In the genomic region with DNA sequence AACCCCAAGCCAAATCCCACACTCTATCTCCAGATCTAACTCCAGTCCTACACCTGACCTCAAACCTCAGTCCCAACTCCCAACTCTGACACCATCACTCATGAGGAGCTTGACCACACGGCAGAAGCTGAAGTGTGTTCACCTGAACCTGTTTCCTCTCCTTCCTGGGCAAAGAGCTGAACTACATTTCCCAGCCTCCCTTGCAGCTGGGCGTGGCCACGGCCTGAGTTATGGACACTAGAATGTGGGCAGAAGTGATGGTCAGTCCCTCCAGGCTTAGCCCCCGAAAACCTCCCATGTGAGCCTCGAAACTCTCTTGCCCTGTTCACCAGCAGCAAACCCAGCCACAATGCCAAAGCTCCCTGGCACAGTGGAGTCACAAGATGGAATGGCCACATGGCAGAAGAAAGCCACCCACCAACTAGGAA, we compare ENCODE assay signal across 2 cellular contexts.
TF ChIP-seq lines count a peak whose summit lies in the region.

No MANE protein-coding gene starts in this region.

TF ChIP-seq in HEK293, 187 proteins besides CTCF, POLR2A, EP300 and RAD21:
- TF ChIP-seq YY2 (tag by site-specific recombination; IDR thresholded peaks at IDR 0.05) (0 out of 2 replicates have a peak, but pooled peaks have one; percentile 30), ZBTB7A (tag by site-specific recombination; IDR thresholded peaks at IDR 0.05; ENCODE audit: low read depth) (no peak), ZFHX2 (tag by site-specific recombination; conservative IDR thresholded peaks at IDR 0.05) (0 out of 2 replicates have a peak, but pooled peaks have one; percentile 15), SP3 (tag by site-specific recombination; IDR thresholded peaks at IDR 0.05) (peak; percentile 89), KLF7 (tag by site-specific recombination; IDR thresholded peaks at IDR 0.05; ENCODE audit: borderline replicate concordance) (peak; percentile 71; the same call in 1 of the 2 replicates), KLF9 (tag by site-specific recombination; IDR thresholded peaks at IDR 0.05; ENCODE audit: low read depth) (peak; percentile 84), KLF1 (tag by site-specific recombination; IDR thresholded peaks at IDR 0.05) (peak; percentile 61; the same call in 1 of the 2 replicates), ZFP3 (tag by site-specific recombination; IDR thresholded peaks at IDR 0.05; ENCODE audit: low read depth) (no peak), ZNF623 (tag by site-specific recombination; IDR thresholded peaks at IDR 0.05) (no peak), KLF8 (tag by site-specific recombination; IDR thresholded peaks at IDR 0.05) (peak; percentile 53; the same call in 1 of the 2 replicates), ZNF335 (tag by site-specific recombination; conservative IDR thresholded peaks at IDR 0.05) (peak; percentile 90), ZNF214 (tag by site-specific recombination; IDR thresholded peaks at IDR 0.05; ENCODE audit: borderline replicate concordance) (no peak), ZNF76 (tag by site-specific recombination; IDR thresholded peaks at IDR 0.05; ENCODE audit: borderline replicate concordance, low read depth) (peak; percentile 35; the same call in 1 of the 2 replicates)

TF ChIP-seq in HepG2, 621 proteins besides CTCF, POLR2A, EP300 and RAD21 (continues in another document):
- peak; percentile 91 for TF ChIP-seq ZNF143 (CRISPR knock-in tag; IDR thresholded peaks at IDR 0.05)
- no peak for TF ChIP-seq ZBTB21 (CRISPR knock-in tag; IDR thresholded peaks at IDR 0.05)
- TF ChIP-seq ELF1 (CRISPR knock-in tag; IDR thresholded peaks at IDR 0.05): peak; percentile 42; the same call in 1 of the 2 replicates
- TF ChIP-seq, protein P1, sequence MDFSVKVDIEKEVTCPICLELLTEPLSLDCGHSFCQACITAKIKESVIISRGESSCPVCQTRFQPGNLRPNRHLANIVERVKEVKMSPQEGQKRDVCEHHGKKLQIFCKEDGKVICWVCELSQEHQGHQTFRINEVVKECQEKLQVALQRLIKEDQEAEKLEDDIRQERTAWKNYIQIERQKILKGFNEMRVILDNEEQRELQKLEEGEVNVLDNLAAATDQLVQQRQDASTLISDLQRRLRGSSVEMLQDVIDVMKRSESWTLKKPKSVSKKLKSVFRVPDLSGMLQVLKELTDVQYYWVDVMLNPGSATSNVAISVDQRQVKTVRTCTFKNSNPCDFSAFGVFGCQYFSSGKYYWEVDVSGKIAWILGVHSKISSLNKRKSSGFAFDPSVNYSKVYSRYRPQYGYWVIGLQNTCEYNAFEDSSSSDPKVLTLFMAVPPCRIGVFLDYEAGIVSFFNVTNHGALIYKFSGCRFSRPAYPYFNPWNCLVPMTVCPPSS (IDR thresholded peaks at IDR 0.05): no peak
- TF ChIP-seq, protein P2, sequence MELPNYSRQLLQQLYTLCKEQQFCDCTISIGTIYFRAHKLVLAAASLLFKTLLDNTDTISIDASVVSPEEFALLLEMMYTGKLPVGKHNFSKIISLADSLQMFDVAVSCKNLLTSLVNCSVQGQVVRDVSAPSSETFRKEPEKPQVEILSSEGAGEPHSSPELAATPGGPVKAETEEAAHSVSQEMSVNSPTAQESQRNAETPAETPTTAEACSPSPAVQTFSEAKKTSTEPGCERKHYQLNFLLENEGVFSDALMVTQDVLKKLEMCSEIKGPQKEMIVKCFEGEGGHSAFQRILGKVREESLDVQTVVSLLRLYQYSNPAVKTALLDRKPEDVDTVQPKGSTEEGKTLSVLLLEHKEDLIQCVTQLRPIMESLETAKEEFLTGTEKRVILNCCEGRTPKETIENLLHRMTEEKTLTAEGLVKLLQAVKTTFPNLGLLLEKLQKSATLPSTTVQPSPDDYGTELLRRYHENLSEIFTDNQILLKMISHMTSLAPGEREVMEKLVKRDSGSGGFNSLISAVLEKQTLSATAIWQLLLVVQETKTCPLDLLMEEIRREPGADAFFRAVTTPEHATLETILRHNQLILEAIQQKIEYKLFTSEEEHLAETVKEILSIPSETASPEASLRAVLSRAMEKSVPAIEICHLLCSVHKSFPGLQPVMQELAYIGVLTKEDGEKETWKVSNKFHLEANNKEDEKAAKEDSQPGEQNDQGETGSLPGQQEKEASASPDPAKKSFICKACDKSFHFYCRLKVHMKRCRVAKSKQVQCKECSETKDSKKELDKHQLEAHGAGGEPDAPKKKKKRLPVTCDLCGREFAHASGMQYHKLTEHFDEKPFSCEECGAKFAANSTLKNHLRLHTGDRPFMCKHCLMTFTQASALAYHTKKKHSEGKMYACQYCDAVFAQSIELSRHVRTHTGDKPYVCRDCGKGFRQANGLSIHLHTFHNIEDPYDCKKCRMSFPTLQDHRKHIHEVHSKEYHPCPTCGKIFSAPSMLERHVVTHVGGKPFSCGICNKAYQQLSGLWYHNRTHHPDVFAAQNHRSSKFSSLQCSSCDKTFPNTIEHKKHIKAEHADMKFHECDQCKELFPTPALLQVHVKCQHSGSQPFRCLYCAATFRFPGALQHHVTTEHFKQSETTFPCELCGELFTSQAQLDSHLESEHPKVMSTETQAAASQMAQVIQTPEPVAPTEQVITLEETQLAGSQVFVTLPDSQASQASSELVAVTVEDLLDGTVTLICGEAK (IDR thresholded peaks at IDR 0.05): no peak
- TF ChIP-seq, protein P2 (CRISPR knock-in tag; IDR thresholded peaks at IDR 0.05): no peak
- TF ChIP-seq RARA (CRISPR knock-in tag; IDR thresholded peaks at IDR 0.05): no peak
- TF ChIP-seq, protein P3, sequence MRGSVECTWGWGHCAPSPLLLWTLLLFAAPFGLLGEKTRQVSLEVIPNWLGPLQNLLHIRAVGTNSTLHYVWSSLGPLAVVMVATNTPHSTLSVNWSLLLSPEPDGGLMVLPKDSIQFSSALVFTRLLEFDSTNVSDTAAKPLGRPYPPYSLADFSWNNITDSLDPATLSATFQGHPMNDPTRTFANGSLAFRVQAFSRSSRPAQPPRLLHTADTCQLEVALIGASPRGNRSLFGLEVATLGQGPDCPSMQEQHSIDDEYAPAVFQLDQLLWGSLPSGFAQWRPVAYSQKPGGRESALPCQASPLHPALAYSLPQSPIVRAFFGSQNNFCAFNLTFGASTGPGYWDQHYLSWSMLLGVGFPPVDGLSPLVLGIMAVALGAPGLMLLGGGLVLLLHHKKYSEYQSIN (CRISPR knock-in tag; IDR thresholded peaks at IDR 0.05; ENCODE audit: borderline replicate concordance): no peak
- no peak for TF ChIP-seq KLF11 (CRISPR knock-in tag; IDR thresholded peaks at IDR 0.05)
- TF ChIP-seq GABPB1 (CRISPR knock-in tag; IDR thresholded peaks at IDR 0.05): peak; percentile 37; the same call in 1 of the 2 replicates
- TF ChIP-seq ZNF781 (CRISPR knock-in tag; IDR thresholded peaks at IDR 0.05; ENCODE audit: borderline replicate concordance, not compliant biosample characterization): no peak
- TF ChIP-seq ZNF75D (CRISPR knock-in tag; IDR thresholded peaks at IDR 0.05; ENCODE audit: borderline replicate concordance): no peak
- no peak for TF ChIP-seq ATM (IDR thresholded peaks at IDR 0.05; ENCODE audit: borderline replicate concordance)
- TF ChIP-seq, protein P4, sequence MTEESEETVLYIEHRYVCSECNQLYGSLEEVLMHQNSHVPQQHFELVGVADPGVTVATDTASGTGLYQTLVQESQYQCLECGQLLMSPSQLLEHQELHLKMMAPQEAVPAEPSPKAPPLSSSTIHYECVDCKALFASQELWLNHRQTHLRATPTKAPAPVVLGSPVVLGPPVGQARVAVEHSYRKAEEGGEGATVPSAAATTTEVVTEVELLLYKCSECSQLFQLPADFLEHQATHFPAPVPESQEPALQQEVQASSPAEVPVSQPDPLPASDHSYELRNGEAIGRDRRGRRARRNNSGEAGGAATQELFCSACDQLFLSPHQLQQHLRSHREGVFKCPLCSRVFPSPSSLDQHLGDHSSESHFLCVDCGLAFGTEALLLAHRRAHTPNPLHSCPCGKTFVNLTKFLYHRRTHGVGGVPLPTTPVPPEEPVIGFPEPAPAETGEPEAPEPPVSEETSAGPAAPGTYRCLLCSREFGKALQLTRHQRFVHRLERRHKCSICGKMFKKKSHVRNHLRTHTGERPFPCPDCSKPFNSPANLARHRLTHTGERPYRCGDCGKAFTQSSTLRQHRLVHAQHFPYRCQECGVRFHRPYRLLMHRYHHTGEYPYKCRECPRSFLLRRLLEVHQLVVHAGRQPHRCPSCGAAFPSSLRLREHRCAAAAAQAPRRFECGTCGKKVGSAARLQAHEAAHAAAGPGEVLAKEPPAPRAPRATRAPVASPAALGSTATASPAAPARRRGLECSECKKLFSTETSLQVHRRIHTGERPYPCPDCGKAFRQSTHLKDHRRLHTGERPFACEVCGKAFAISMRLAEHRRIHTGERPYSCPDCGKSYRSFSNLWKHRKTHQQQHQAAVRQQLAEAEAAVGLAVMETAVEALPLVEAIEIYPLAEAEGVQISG (CRISPR knock-in tag; IDR thresholded peaks at IDR 0.05): 0 out of 2 replicates have a peak, but pooled peaks have one; percentile 22
- no peak for TF ChIP-seq ZNF749 (CRISPR knock-in tag; IDR thresholded peaks at IDR 0.05; ENCODE audit: borderline replicate concordance)
- peak; percentile 70 for TF ChIP-seq HCFC1 (IDR thresholded peaks at IDR 0.05; ENCODE audit: low read depth, low read length)
- no peak for TF ChIP-seq SKI (IDR thresholded peaks at IDR 0.05; ENCODE audit: partially characterized antibody)
- no peak for TF ChIP-seq ZNF292 (CRISPR knock-in tag; IDR thresholded peaks at IDR 0.05; ENCODE audit: borderline replicate concordance, low read depth)
- no peak for TF ChIP-seq SP1 (IDR thresholded peaks at IDR 0.05)
- peak; percentile 91 for TF ChIP-seq SP1 (CRISPR knock-in tag; IDR thresholded peaks at IDR 0.05)
- TF ChIP-seq SUZ12 (IDR thresholded peaks at IDR 0.05; ENCODE audit: low read depth, low read length): peak; percentile 35; the same call in 1 of the 2 replicates
- TF ChIP-seq, protein P5, sequence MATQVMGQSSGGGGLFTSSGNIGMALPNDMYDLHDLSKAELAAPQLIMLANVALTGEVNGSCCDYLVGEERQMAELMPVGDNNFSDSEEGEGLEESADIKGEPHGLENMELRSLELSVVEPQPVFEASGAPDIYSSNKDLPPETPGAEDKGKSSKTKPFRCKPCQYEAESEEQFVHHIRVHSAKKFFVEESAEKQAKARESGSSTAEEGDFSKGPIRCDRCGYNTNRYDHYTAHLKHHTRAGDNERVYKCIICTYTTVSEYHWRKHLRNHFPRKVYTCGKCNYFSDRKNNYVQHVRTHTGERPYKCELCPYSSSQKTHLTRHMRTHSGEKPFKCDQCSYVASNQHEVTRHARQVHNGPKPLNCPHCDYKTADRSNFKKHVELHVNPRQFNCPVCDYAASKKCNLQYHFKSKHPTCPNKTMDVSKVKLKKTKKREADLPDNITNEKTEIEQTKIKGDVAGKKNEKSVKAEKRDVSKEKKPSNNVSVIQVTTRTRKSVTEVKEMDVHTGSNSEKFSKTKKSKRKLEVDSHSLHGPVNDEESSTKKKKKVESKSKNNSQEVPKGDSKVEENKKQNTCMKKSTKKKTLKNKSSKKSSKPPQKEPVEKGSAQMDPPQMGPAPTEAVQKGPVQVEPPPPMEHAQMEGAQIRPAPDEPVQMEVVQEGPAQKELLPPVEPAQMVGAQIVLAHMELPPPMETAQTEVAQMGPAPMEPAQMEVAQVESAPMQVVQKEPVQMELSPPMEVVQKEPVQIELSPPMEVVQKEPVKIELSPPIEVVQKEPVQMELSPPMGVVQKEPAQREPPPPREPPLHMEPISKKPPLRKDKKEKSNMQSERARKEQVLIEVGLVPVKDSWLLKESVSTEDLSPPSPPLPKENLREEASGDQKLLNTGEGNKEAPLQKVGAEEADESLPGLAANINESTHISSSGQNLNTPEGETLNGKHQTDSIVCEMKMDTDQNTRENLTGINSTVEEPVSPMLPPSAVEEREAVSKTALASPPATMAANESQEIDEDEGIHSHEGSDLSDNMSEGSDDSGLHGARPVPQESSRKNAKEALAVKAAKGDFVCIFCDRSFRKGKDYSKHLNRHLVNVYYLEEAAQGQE (IDR thresholded peaks at IDR 0.05; ENCODE audit: borderline replicate concordance in 1 of 2, low read depth in 1 of 2, low read length in 2 of 2): no peak
- no peak for TF ChIP-seq ONECUT2 (CRISPR knock-in tag; IDR thresholded peaks at IDR 0.05)
- TF ChIP-seq, protein P6, sequence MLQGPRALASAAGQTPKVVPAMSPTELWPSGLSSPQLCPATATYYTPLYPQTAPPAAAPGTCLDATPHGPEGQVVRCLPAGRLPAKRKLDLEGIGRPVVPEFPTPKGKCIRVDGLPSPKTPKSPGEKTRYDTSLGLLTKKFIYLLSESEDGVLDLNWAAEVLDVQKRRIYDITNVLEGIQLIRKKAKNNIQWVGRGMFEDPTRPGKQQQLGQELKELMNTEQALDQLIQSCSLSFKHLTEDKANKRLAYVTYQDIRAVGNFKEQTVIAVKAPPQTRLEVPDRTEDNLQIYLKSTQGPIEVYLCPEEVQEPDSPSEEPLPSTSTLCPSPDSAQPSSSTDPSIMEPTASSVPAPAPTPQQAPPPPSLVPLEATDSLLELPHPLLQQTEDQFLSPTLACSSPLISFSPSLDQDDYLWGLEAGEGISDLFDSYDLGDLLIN (CRISPR knock-in tag; IDR thresholded peaks at IDR 0.05; ENCODE audit: borderline replicate concordance): no peak
- TF ChIP-seq HOXA7 (CRISPR knock-in tag; IDR thresholded peaks at IDR 0.05): no peak
- TF ChIP-seq ZFY (CRISPR knock-in tag; IDR thresholded peaks at IDR 0.05): peak; percentile 31; the same call in 1 of the 2 replicates
- TF ChIP-seq CCDC6 (CRISPR knock-in tag; IDR thresholded peaks at IDR 0.05): no peak
- no peak for TF ChIP-seq TBX3 (IDR thresholded peaks at IDR 0.05; ENCODE audit: borderline replicate concordance)
